ENCODE assay signal across 15 cellular contexts in the genomic region with DNA sequence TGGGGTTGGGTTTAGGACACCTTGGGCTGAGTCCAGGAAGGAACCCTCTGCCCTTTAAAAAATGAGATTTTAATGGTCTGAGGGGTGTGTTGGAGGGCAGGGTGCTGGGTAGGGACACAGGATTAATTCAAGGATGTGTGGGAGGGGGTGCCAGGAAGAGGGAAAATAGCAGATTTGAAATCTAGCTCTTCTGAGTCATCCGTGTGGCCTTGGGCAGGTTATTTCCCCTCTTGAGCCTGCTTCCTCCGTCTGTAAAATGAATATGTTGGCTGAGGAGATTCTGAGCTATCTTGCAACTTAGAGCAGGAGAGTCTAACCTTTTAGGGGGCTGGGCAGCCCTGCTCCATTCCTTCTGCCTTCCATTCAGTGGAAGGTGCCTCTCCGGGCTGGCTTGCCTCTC. TPM values are rescaled to one million over a fixed set of nuclear protein-coding genes. Genes with fewer than 3 reads are reported as not detected.
DNase-seq lines count a peak whose midpoint lies in the region; ATAC-seq and TF ChIP-seq lines count a peak whose summit lies in the region.
"Had no signal": no experiment of that assay in that cellular context is flagged by ENCODE, and none has a peak within 500 bp of the region (broad histone marks: within the 10 kb centered on the region; RNA-seq: fewer than 3 reads in every experiment).

No MANE protein-coding gene starts in this region.

- H3K4me3 Mint-ChIP-seq in activated naive CD4-positive, alpha-beta T cell treated with anti-CD3 and anti-CD28 coated beads for 36 hours: no peak overlapping the region
- peak overlapping the region; percentile 90 for H3K4me3 Mint-ChIP-seq in glutamatergic neuron (ENCODE audit: unreplicated experiment)

- TF ChIP-seq CTCF in glutamatergic neuron (IDR thresholded peaks at IDR 0.05; ENCODE audit: partially characterized antibody, unreplicated experiment): no peak
- TF ChIP-seq CTCF in stomach (IDR thresholded peaks at IDR 0.05): no peak

- intact Hi-C loops in activated naive CD4-positive, alpha-beta T cell treated with anti-CD3 and anti-CD28 coated beads for 36 hours (cut with micrococcal nuclease): loop anchor here (2.0 to 5.0 kb wide), 3 partner anchors 17 to 373 kb away; no protein-coding TSS in a partner anchor
- intact Hi-C loops in stomach (cut with DNase I; ENCODE audit: low total_unique reads): loop anchor here (5.0 kb wide), 1 partner anchor 178 kb away; no protein-coding TSS in a partner anchor

- ATAC-seq in GM21576 (IDR thresholded peaks at IDR 0.05; ENCODE audit: unreplicated experiment) (no peak), GM19452 (IDR thresholded peaks at IDR 0.05; ENCODE audit: unreplicated experiment) (no peak)

- no peaks in the 10 kb centered on the region for H3K9me3 ChIP-seq in stomach
- H3K9me3 ChIP-seq: neutrophil had no signal

- CTCF ChIA-PET in activated naive CD4-positive, alpha-beta T cell treated with anti-CD3 and anti-CD28 coated beads for 36 hours (lab: Charles Lee): interaction anchor here (0.9 to 2.1 kb wide), 8 partner anchors 8 to 199 kb away, joined by 3 to 23 read pairs (median 3); no protein-coding TSS in a partner anchor

- H3K27me3 ChIP-seq in stomach: peaks cover 0 to 55% (median 35%) of the 10 kb centered on the region in 3 donors

- H3K4me3 ChIP-seq in stomach: no peak overlapping the region

- peak; percentile 52 for DNase-seq in activated naive CD4-positive, alpha-beta T cell treated with anti-CD3 and anti-CD28 coated beads for 36 hours
- DNase-seq in activated naive CD4-positive, alpha-beta T cell treated with anti-CD3 and anti-CD28 coated beads, Interleukin-2, amount 50 U/mL, for 16 hours: no peak
- DNase-seq in SKM-1 treated with dmso at 0.1 percent for 144 hours (lab: John Stamatoyannopoulos, UW; ENCODE audit: unreplicated experiment): peak; percentile 20
- no peak for DNase-seq in glutamatergic neuron
- no peak for DNase-seq in stomach
- DNase-seq in hypothalamus (lab: John Stamatoyannopoulos, UW): no peak
- DNase-seq: activated CD4-positive, alpha-beta T cell treated with anti-CD3 and anti-CD28 coated beads for 48 hours; activated gamma-delta T cell; DMS 273 treated with DMSO at 0.1 percent for 48 hours; islet precursor cell; NCI-H2107; SW 1271 had no signal

- H3K9me3 Mint-ChIP-seq in activated naive CD4-positive, alpha-beta T cell treated with anti-CD3 and anti-CD28 coated beads for 36 hours: no peaks in the 10 kb centered on the region
- H3K9me3 Mint-ChIP-seq in glutamatergic neuron (ENCODE audit: unreplicated experiment): peaks cover 15% of the 10 kb centered on the region

- H3K36me3 ChIP-seq in stomach: no peaks in the 10 kb centered on the region
- H3K36me3 ChIP-seq: neutrophil had no signal

- TF ChIP-seq EP300 in stomach (IDR thresholded peaks at IDR 0.05): no peak

- peaks cover 15 to 62% (median 41%) of the 10 kb centered on the region in 4 donors for H3K4me1 ChIP-seq in stomach

- H3K4me1 Mint-ChIP-seq in activated naive CD4-positive, alpha-beta T cell treated with anti-CD3 and anti-CD28 coated beads for 36 hours (ENCODE audit: low read depth): peaks cover 57% of the 10 kb centered on the region
- peaks cover 56% of the 10 kb centered on the region for H3K4me1 Mint-ChIP-seq in glutamatergic neuron (ENCODE audit: low read depth, unreplicated experiment)

- peak overlapping the region in 3 of 5 donors; percentile 71 to 85 (median 74) for H3K27ac ChIP-seq in stomach
- H3K27ac ChIP-seq: neutrophil had no signal

- no peaks in the 10 kb centered on the region for H3K36me3 Mint-ChIP-seq in activated naive CD4-positive, alpha-beta T cell treated with anti-CD3 and anti-CD28 coated beads for 36 hours (ENCODE audit: low read depth)
- H3K36me3 Mint-ChIP-seq in glutamatergic neuron (ENCODE audit: unreplicated experiment): no peaks in the 10 kb centered on the region

- H3K27me3 Mint-ChIP-seq in activated naive CD4-positive, alpha-beta T cell treated with anti-CD3 and anti-CD28 coated beads for 36 hours (ENCODE audit: low read depth): no peaks in the 10 kb centered on the region
- peaks cover 18% of the 10 kb centered on the region for H3K27me3 Mint-ChIP-seq in glutamatergic neuron (ENCODE audit: unreplicated experiment)

- H3K27ac Mint-ChIP-seq in activated naive CD4-positive, alpha-beta T cell treated with anti-CD3 and anti-CD28 coated beads for 36 hours: no peak overlapping the region
- no peak overlapping the region for H3K27ac Mint-ChIP-seq in glutamatergic neuron (ENCODE audit: unreplicated experiment)

- TF ChIP-seq POLR2A in stomach (IDR thresholded peaks at IDR 0.05): no peak

- WGBS in stomach, 5 donors: 63 to 77% (median 71%) methylated on average over 3 of the region's 3 CpGs

RNA-seq across cellular contexts. Expression of a gene that starts 3.0 kb away (rescaled TPM):
- total RNA-seq in activated naive CD4-positive, alpha-beta T cell treated with anti-CD3 and anti-CD28 coated beads for 36 hours: 1 to 10 TPM; 7.3 to 8.4 TPM
- total RNA-seq in glutamatergic neuron (ENCODE audit: unreplicated experiment): 80.4 TPM
- total RNA-seq in stomach: 10 to 100 TPM in 4 of 5 donors, 1 to 10 TPM in 1; 9.1 to 60.3 (median 25.9) TPM
- 1 to 10 TPM; 2.1 to 6.6 (median 2.3) TPM for polyA plus RNA-seq in stomach

Comparison
In these comparisons a context has a peak if more than half of its experiments do, and no peak if none do; other contexts are left out.
1. DNase-seq: peak in activated naive CD4-positive, alpha-beta T cell treated with anti-CD3 and anti-CD28 coated beads for 36 hours (single experiment) and SKM-1 treated with dmso at 0.1 percent for 144 hours (single experiment); none in activated naive CD4-positive, alpha-beta T cell treated with anti-CD3 and anti-CD28 coated beads, Interleukin-2, amount 50 U/mL, for 16 hours (single experiment), glutamatergic neuron (single experiment), stomach (single experiment) and hypothalamus (0 of 51).